Comparison of ENCODE assay signal across 9 cellular contexts in genomic region chr3:70308760-70309159, GRCh38. TPM values are rescaled to one million over a fixed set of nuclear protein-coding genes. Genes with fewer than 3 reads are reported as not detected.
DNase-seq lines count a peak whose midpoint lies in the region; ATAC-seq and TF ChIP-seq lines count a peak whose summit lies in the region.
"Had no signal": no experiment of that assay in that cellular context is flagged by ENCODE, and none has a peak within 500 bp of the region (broad histone marks: within the 10 kb centered on the region; RNA-seq: fewer than 3 reads in every experiment).

No MANE protein-coding gene starts in this region.

- H3K4me2 ChIP-seq in IMR-90 (ENCODE audit: low read depth, low read length) = no peak overlapping the region

- no peak overlapping the region for H2AK9ac ChIP-seq in IMR-90 (replicated peaks; ENCODE audit: low read depth, low read length, poor library complexity)

- no peaks in the 10 kb centered on the region for H3K9me3 ChIP-seq in IMR-90 (ENCODE audit: control insufficient read depth, insufficient read depth, low read length)
- no peaks in the 10 kb centered on the region for H3K9me3 ChIP-seq in lower lobe of right lung

- no peak overlapping the region for H3K4me3 ChIP-seq in IMR-90 (ENCODE audit: insufficient read depth, low read depth, low read length)
- H3K4me3 ChIP-seq in dorsolateral prefrontal cortex = no peak overlapping the region
- no peak overlapping the region for H3K4me3 ChIP-seq in lower lobe of right lung

- H3K36me3 ChIP-seq in IMR-90 (ENCODE audit: control insufficient read depth, insufficient read depth, low read length) = no peaks in the 10 kb centered on the region
- H3K36me3 ChIP-seq in lower lobe of right lung = no peaks in the 10 kb centered on the region

- H3K4me1 ChIP-seq in IMR-90 (ENCODE audit: control insufficient read depth, insufficient read depth, low read length) (no peaks in the 10 kb centered on the region), lower lobe of right lung (no peaks in the 10 kb centered on the region)

- H3K27me3 ChIP-seq in IMR-90 (ENCODE audit: control insufficient read depth, insufficient read depth, low read length) (no peaks in the 10 kb centered on the region), dorsolateral prefrontal cortex (no peaks in the 10 kb centered on the region), lower lobe of right lung (ENCODE audit: low read depth) (no peaks in the 10 kb centered on the region)

- no peak overlapping the region for H4K5ac ChIP-seq in IMR-90 (ENCODE audit: low read depth, low read length)

- no peak overlapping the region for H3K4ac ChIP-seq in IMR-90 (ENCODE audit: low read depth, low read length)

- H4K20me1 ChIP-seq in IMR-90 (ENCODE audit: insufficient read depth, low read length) = no peaks in the 10 kb centered on the region

- TF ChIP-seq CTCF in IMR-90 (conservative IDR thresholded peaks at IDR 0.05; ENCODE audit: low read depth, low read length) = 0 out of 2 replicates have a peak, but pooled peaks have one; percentile 21
- peak in 32 of 56 donors; percentile 10 to 52 (median 30) for TF ChIP-seq CTCF in dorsolateral prefrontal cortex (IDR thresholded peaks at IDR 0.05 in 54 of 56, conservative IDR thresholded peaks at IDR 0.05 in 2 of 56; ENCODE audit: low read depth in 1 of 56, partially characterized antibody in 56 of 56)
- TF ChIP-seq CTCF in neural crest cell (conservative IDR thresholded peaks at IDR 0.05) = peak; percentile 42
- no peak for TF ChIP-seq CTCF in lower lobe of right lung (IDR thresholded peaks at IDR 0.05)

- dilution Hi-C loops in IMR-90 (cut with HindIII; ENCODE audit: low sequenced_read_pairs, unreplicated experiment) = no loop called here

- ATAC-seq in IMR-90 (ENCODE audit: low read depth) = peak; percentile 48; the same call in 1 of the 2 replicates
- ATAC-seq in lower lobe of right lung = no peak
- ATAC-seq in HG03175 (IDR thresholded peaks at IDR 0.05; ENCODE audit: unreplicated experiment) = no peak

- BruUV-seq in IMR-90 (replicated peaks; lab: Mats Ljungman, UMichigan) = no TSS peak

- no peak overlapping the region for H3K27ac Mint-ChIP-seq in neural crest cell (ENCODE audit: unreplicated experiment)

- peak; percentile 1 for DNase-seq in ELR (ENCODE audit: low read depth)
- peak; percentile 25 for DNase-seq in IMR-90
- peak in 3 of 10 donors; percentile 30 to 46 (median 39) for DNase-seq in dorsolateral prefrontal cortex
- no peak for DNase-seq in neural crest cell (ENCODE audit: low read depth, low spot score)
- no peak for DNase-seq in lower lobe of right lung
- DNase-seq in erythroblast (lab: John Stamatoyannopoulos, UW) = no peak
- no peak for DNase-seq in stimulated activated CD4-positive, alpha-beta T cell treated with anti-CD3 and anti-CD28 coated beads, Interleukin-4, amount 100 ng/mL, for 1 hour
- DNase-seq: KBM-7 had no signal

- H2BK20ac ChIP-seq in IMR-90 (ENCODE audit: low read depth, low read length) = no peak overlapping the region

- H3K27ac ChIP-seq in IMR-90 (ENCODE audit: insufficient read depth, low read length) (no peak overlapping the region), dorsolateral prefrontal cortex (no peak overlapping the region), lower lobe of right lung (no peak overlapping the region)

- intact Hi-C loops in IMR-90 (cut with micrococcal nuclease) (no loop called here), dorsolateral prefrontal cortex (cut with DNase I) (no loop called here), lower lobe of right lung (cut with DNase I) (no loop called here)

- in situ Hi-C loops in IMR-90 (cut with MboI; ENCODE audit: low sequenced_read_pairs) = no loop called here

- no peak overlapping the region for H3K14ac ChIP-seq in IMR-90 (replicated peaks; ENCODE audit: low read depth, low read length)

- H2BK5ac ChIP-seq in IMR-90 (ENCODE audit: low read depth, low read length, poor library complexity, severe bottlenecking) = no peak overlapping the region

- no peak overlapping the region for H2BK120ac ChIP-seq in IMR-90 (ENCODE audit: low read depth, low read length)

- no peaks in the 10 kb centered on the region for H3K27me3 Mint-ChIP-seq in neural crest cell (ENCODE audit: low read depth)

- no peak overlapping the region for H2BK15ac ChIP-seq in IMR-90 (ENCODE audit: low read depth, low read length)

- WGBS in IMR-90 (ENCODE audit: extremely low coverage in 2 of 2, insufficient read length in 1 of 2), 2 experiments = no CpG with 5 or more reads among the region's 3 CpGs

- H3K56ac ChIP-seq in IMR-90 (ENCODE audit: extremely low read depth, insufficient read depth, low read length) = no peak overlapping the region

- H3K4me1 Mint-ChIP-seq in neural crest cell = peaks cover 4% of the 10 kb centered on the region

- no peak overlapping the region for H3K18ac ChIP-seq in IMR-90 (ENCODE audit: low read depth, low read length)

- peaks cover 3% of the 10 kb centered on the region for H3K9me3 Mint-ChIP-seq in neural crest cell

- no peak overlapping the region for H3K23ac ChIP-seq in IMR-90 (ENCODE audit: low read depth, low read length)

- no peak overlapping the region for H4K8ac ChIP-seq in IMR-90 (ENCODE audit: low read depth in 2 of 2, low read length in 2 of 2)

- H2AFZ ChIP-seq in IMR-90 (replicated peaks; ENCODE audit: low read length, poor library complexity) = no peak overlapping the region

- no peak overlapping the region for H3K4me3 Mint-ChIP-seq in neural crest cell

- H4K91ac ChIP-seq in IMR-90 (ENCODE audit: insufficient read depth, low read depth, low read length) = no peak overlapping the region

- TF ChIP-seq RAD21 in IMR-90 (IDR thresholded peaks at IDR 0.05; ENCODE audit: low read length) = peak; percentile 14; the same call in 1 of the 2 replicates

- H3K9ac ChIP-seq in IMR-90 (ENCODE audit: low read depth, low read length) = no peak overlapping the region

- no peaks in the 10 kb centered on the region for H3K9me1 ChIP-seq in IMR-90 (ENCODE audit: insufficient read depth, low read length)

- POLR2A ChIA-PET in IMR-90 (lab: Charles Lee; ENCODE audit: unreplicated experiment) = interaction anchor here (0.5 kb wide), 1 partner anchor 235 kb away, joined by 3 read pairs; no protein-coding TSS in a partner anchor

- no peaks in the 10 kb centered on the region for H3K36me3 Mint-ChIP-seq in neural crest cell (ENCODE audit: low read depth)

- H2AK5ac ChIP-seq in IMR-90 (ENCODE audit: low read depth, low read length) = no peak overlapping the region

- CTCF ChIA-PET in IMR-90 (lab: Yijun Ruan, JAX) = interaction anchor here (0.6 kb wide), 1 partner anchor 576 kb away, joined by 4 read pairs; no protein-coding TSS in a partner anchor

- H3K79me1 ChIP-seq in IMR-90 (ENCODE audit: low read depth in 1 of 2, low read length in 2 of 2) = no peaks in the 10 kb centered on the region

- no peak for TF ChIP-seq POLR2A in IMR-90 (IDR thresholded peaks at IDR 0.05; ENCODE audit: low read depth, low read length)
- TF ChIP-seq POLR2A in erythroblast (IDR thresholded peaks at IDR 0.05; ENCODE audit: low read length) = no peak

TF ChIP-seq in IMR-90, 13 proteins besides CTCF, POLR2A, EP300 and RAD21:
- TF ChIP-seq SMC3 (IDR thresholded peaks at IDR 0.05; ENCODE audit: low read depth, low read length) (no peak), MAZ (IDR thresholded peaks at IDR 0.05; ENCODE audit: borderline replicate concordance, low read depth, low read length) (no peak), ELK1 (IDR thresholded peaks at IDR 0.05; ENCODE audit: borderline replicate concordance, low read depth, low read length) (no peak), RFX5 (IDR thresholded peaks at IDR 0.05; ENCODE audit: low read depth, low read length) (no peak), MAFK (IDR thresholded peaks at IDR 0.05; ENCODE audit: low read depth, low read length) (no peak), RCOR1 (IDR thresholded peaks at IDR 0.05; ENCODE audit: insufficient replicate concordance, low read length) (no peak), NFE2L2 (IDR thresholded peaks at IDR 0.05; ENCODE audit: low read depth, low read length) (no peak), USF2 (IDR thresholded peaks at IDR 0.05; ENCODE audit: low read depth, low read length) (no peak), CHD1 (IDR thresholded peaks at IDR 0.05; ENCODE audit: low read depth, low read length) (no peak), FOS (IDR thresholded peaks at IDR 0.05; ENCODE audit: low read depth, low read length) (no peak), BHLHE40 (IDR thresholded peaks at IDR 0.05; ENCODE audit: low read depth, low read length) (no peak)
TF ChIP-seq in IMR-90: peak in this region for 0.

RNA-seq across cellular contexts. Expression of gene MDFIC2, which starts 3.7 kb away (rescaled TPM):
- total RNA-seq in IMR-90 (2012; rRNA removed) (not detected in 2 replicates), dorsolateral prefrontal cortex (not detected), neural crest cell (not detected in 2 replicates), lower lobe of right lung (not detected)
- polyA plus RNA-seq in IMR-90 (2012; rRNA removed) = not detected in 2 replicates
- polyA plus RNA-seq in IMR-90 (2012; cell fraction: cytosol; rRNA removed) = not detected in 2 replicates
- not detected in 2 replicates for polyA plus RNA-seq in IMR-90 (2012; cell fraction: nucleus; rRNA removed; ENCODE audit: low replicate concordance)

Comparison
In these comparisons a context has a peak if more than half of its experiments do, and no peak if none do; other contexts are left out.
1. DNase-seq: peak in ELR (single experiment) and IMR-90 (single experiment); none in neural crest cell (single experiment), lower lobe of right lung (single experiment), erythroblast (0 of 2) and stimulated activated CD4-positive, alpha-beta T cell treated with anti-CD3 and anti-CD28 coated beads, Interleukin-4, amount 100 ng/mL, for 1 hour (single experiment).